8 cellular contexts compared by ENCODE assay signal in genomic region chr16:46688657-46689491, GRCh38. TPM values are rescaled to one million over a fixed set of nuclear protein-coding genes. Genes with fewer than 3 reads are reported as not detected.
A peak's percentile ranks its signal among the peaks of the same experiment; 100 is the strongest.
DNase-seq lines count a peak whose midpoint lies in the region; ATAC-seq and TF ChIP-seq lines count a peak whose summit lies in the region.

Gene VPS35, minus strand, starts transcription at chr16:46689178. Its CDS starts 45 bp downstream, at chr16:46689133.

- DNase-seq in CD1c-positive myeloid dendritic cell (ENCODE audit: extremely low spot score) (peak; percentile 99), NCI-H748 treated with DMSO at 0.1 percent for 48 hours (lab: John Stamatoyannopoulos, UW) (peak; percentile 91), dorsolateral prefrontal cortex (peak; percentile 99 to 100 (median 100)), right lobe of liver (peak; percentile 100)
- DNase-seq in activated CD4-positive, alpha-beta T cell treated with anti-CD3 and anti-CD28 coated beads, Interleukin-2, amount 50 U/mL, for 4 hours = peak; percentile 99 to 100
- DNase-seq in stimulated activated CD4-positive, alpha-beta T cell treated with anti-CD3 and anti-CD28 coated beads, Interleukin-4, amount 100 ng/mL, for 4 hours = peak; percentile 99 to 100

- TF ChIP-seq CTCF in dorsolateral prefrontal cortex (IDR thresholded peaks at IDR 0.05 in 54 of 56, conservative IDR thresholded peaks at IDR 0.05 in 2 of 56; ENCODE audit: low read depth in 1 of 56, partially characterized antibody in 56 of 56) (peak in 13 of 56 donors; percentile 3 to 17 (median 9)), right lobe of liver (IDR thresholded peaks at IDR 0.05) (peak in 1 of 4 donors; percentile 10)

- peak; percentile 40 for TF ChIP-seq POLR2A in right lobe of liver (IDR thresholded peaks at IDR 0.05)

- ATAC-seq in GM19395 (IDR thresholded peaks at IDR 0.05; ENCODE audit: unreplicated experiment) (peak; percentile 86), HG03565 (IDR thresholded peaks at IDR 0.05; ENCODE audit: unreplicated experiment) (peak; percentile 70), right lobe of liver (peak; percentile 93 to 98 (median 96))

- peaks cover 0 to 22% (median 9%) of the 10 kb centered on the region in 4 donors for H3K4me1 ChIP-seq in right lobe of liver

- no peaks in the 10 kb centered on the region for H3K36me3 ChIP-seq in right lobe of liver

- intact Hi-C loops in dorsolateral prefrontal cortex (cut with DNase I) (loop anchor here in 1 of 2 donors (5.0 to 10.0 kb wide), 3 partner anchors 106 to 226 kb away; partner anchors contain the start of gene C16orf87), right lobe of liver (cut with DNase I) (no loop called here)

- peak within 1 kb of the TSS; percentile 64 to 100 (median 93) for H3K4me3 ChIP-seq in dorsolateral prefrontal cortex
- peak within 1 kb of the TSS; percentile 73 to 91 (median 82) for H3K4me3 ChIP-seq in right lobe of liver

- H3K27me3 ChIP-seq in dorsolateral prefrontal cortex = no peaks in the 10 kb centered on the region
- H3K27me3 ChIP-seq in right lobe of liver = no peaks in the 10 kb centered on the region

- no peaks in the 10 kb centered on the region for H3K9me3 ChIP-seq in right lobe of liver

- H3K27ac ChIP-seq in dorsolateral prefrontal cortex = peak within 1 kb of the TSS; percentile 89 to 100 (median 99)
- peak within 1 kb of the TSS; percentile 88 to 96 (median 94) for H3K27ac ChIP-seq in right lobe of liver

- WGBS in right lobe of liver (ENCODE audit: insufficient coverage, low coverage, low lambda C conversion rate, missing lambda C conversion rate) = 0% methylated on average over 42 of the region's 60 CpGs

RNA-seq across cellular contexts. Expression of gene VPS35, which starts in this region (rescaled TPM):
- total RNA-seq in dorsolateral prefrontal cortex (100 to 1,000 TPM in 99 of 120 experiments, 10 to 100 TPM in 21; 54.2 to 181 (median 128) TPM), right lobe of liver (10 to 100 TPM; 18.0 to 36.5 (median 28.9) TPM)

Comparison
In these comparisons a context has a peak if more than half of its experiments do, and no peak if none do; other contexts are left out.
1. Peak in every context shown above with its lines: DNase-seq, ATAC-seq, H3K4me3 ChIP-seq and H3K27ac ChIP-seq.